ENCODE assay signal across 16 cellular contexts in genomic region chr9:123157216-123157615, GRCh38.
DNase-seq lines count a peak whose midpoint lies in the region; ATAC-seq and TF ChIP-seq lines count a peak whose summit lies in the region.
"Had no signal": no experiment of that assay in that cellular context is flagged by ENCODE, and none has a peak within 500 bp of the region (broad histone marks: within the 10 kb centered on the region; RNA-seq: fewer than 3 reads in every experiment).

No MANE protein-coding gene starts in this region.

- H3K4me1 Mint-ChIP-seq in naive B cell = peaks cover 0 to 11% (median 4%) of the 10 kb centered on the region in 3 donors
- no peaks in the 10 kb centered on the region for H3K4me1 Mint-ChIP-seq in activated T-helper 17 cell treated with anti-CD3 and anti-CD28 coated beads, Interleukin-2, amount 50 U/mL, for 72 hours

- H3K27me3 Mint-ChIP-seq in naive B cell = no peaks in the 10 kb centered on the region
- no peaks in the 10 kb centered on the region for H3K27me3 Mint-ChIP-seq in activated T-helper 17 cell treated with anti-CD3 and anti-CD28 coated beads, Interleukin-2, amount 50 U/mL, for 72 hours

- H3K4me3 ChIP-seq in astrocyte of the cerebellum (ENCODE audit: low read depth, low read length) = no peak overlapping the region
- H3K4me3 ChIP-seq: A549, GM12878, HAP-1 had no signal

- H3K27ac Mint-ChIP-seq in naive B cell = peak overlapping the region in 4 of 6 donors; percentile 1 to 91 (median 32)
- no peak overlapping the region for H3K27ac Mint-ChIP-seq in activated T-helper 17 cell treated with anti-CD3 and anti-CD28 coated beads, Interleukin-2, amount 50 U/mL, for 72 hours

- no peak for TF ChIP-seq CTCF in astrocyte of the cerebellum (IDR thresholded peaks at IDR 0.05; ENCODE audit: low read depth, low read length, missing control alignments)

- ATAC-seq in naive B cell (ENCODE audit: low read depth in 2 of 2) = no peak
- no peak for ATAC-seq in activated T-helper 17 cell treated with anti-CD3 and anti-CD28 coated beads, Interleukin-2, amount 50 U/mL, for 72 hours (replicated peaks)
- ATAC-seq in GM21529 (IDR thresholded peaks at IDR 0.05; ENCODE audit: unreplicated experiment) = no peak
- ATAC-seq: A549, GM12878, HepG2 had no signal

- H3K36me3 Mint-ChIP-seq in naive B cell = peaks cover 8 to 34% of the 10 kb centered on the region in 2 donors
- H3K36me3 Mint-ChIP-seq in activated T-helper 17 cell treated with anti-CD3 and anti-CD28 coated beads, Interleukin-2, amount 50 U/mL, for 72 hours (ENCODE audit: low read depth) = peaks cover 23% of the 10 kb centered on the region

- in situ Hi-C loops in astrocyte of the cerebellum (cut with HindIII; ENCODE audit: low sequenced_read_pairs) = no loop called here

- no peaks in the 10 kb centered on the region for H3K9me3 Mint-ChIP-seq in naive B cell
- H3K9me3 Mint-ChIP-seq in activated T-helper 17 cell treated with anti-CD3 and anti-CD28 coated beads, Interleukin-2, amount 50 U/mL, for 72 hours = no peaks in the 10 kb centered on the region

- no peak overlapping the region for H3K4me3 Mint-ChIP-seq in naive B cell
- H3K4me3 Mint-ChIP-seq in activated T-helper 17 cell treated with anti-CD3 and anti-CD28 coated beads, Interleukin-2, amount 50 U/mL, for 72 hours = no peak overlapping the region

- DNase-seq in EH (ENCODE audit: low read depth) = peak; percentile 10
- peak; percentile 1 for DNase-seq in astrocyte of the cerebellum (ENCODE audit: low read depth)
- peak; percentile 4 for DNase-seq in fibroblast of gingiva (ENCODE audit: low read depth)
- no peak for DNase-seq in naive B cell
- no peak for DNase-seq in activated naive CD4-positive, alpha-beta T cell treated with anti-CD3 and anti-CD28 coated beads, Interleukin-2, amount 50 U/mL, for 16 hours
- DNase-seq in NCI-H1092 treated with DMSO at 0.1 percent for 48 hours (lab: John Stamatoyannopoulos, UW) = no peak
- DNase-seq: Caco-2, Karpas-422, NCI-H2029 treated with DMSO at 0.1 percent for 48 hours, NCI-H524 had no signal

Comparison
In these comparisons a context has a peak if more than half of its experiments do, and no peak if none do; other contexts are left out.
1. DNase-seq: peak in EH (single experiment), astrocyte of the cerebellum (single experiment) and fibroblast of gingiva (single experiment); none in naive B cell (single experiment), activated naive CD4-positive, alpha-beta T cell treated with anti-CD3 and anti-CD28 coated beads, Interleukin-2, amount 50 U/mL, for 16 hours (single experiment) and NCI-H1092 treated with DMSO at 0.1 percent for 48 hours (single experiment).